ENCODE assay signal across 1 cellular context in the genomic region with DNA sequence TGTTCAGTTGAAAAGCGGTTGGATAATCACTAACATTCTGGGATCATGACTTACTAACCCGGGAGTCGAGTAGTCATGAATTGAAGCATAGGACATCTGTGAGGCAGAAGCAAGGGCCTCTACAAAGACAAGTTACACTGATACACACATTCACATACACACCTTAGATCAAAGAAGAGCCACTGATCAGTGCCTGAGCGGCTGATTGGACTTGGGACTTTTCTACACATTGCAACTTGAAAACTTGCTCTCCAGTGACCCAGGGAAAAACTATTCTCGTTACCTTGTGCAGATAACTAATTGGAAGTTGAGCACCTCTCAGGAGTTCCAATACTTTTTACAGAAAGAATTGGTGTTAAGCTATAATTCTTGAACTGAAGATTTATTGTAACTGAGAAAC.
TF ChIP-seq lines count a peak whose summit lies in the region.

No MANE protein-coding gene starts in this region.

TF ChIP-seq in HepG2, 621 proteins besides CTCF, POLR2A, EP300 and RAD21 (continued from another document):
- TF ChIP-seq ZNF614 (CRISPR knock-in tag; IDR thresholded peaks at IDR 0.05; ENCODE audit: borderline replicate concordance) (no peak), FOSL1 (CRISPR knock-in tag; IDR thresholded peaks at IDR 0.05; ENCODE audit: borderline replicate concordance) (no peak), ZNF292 (CRISPR knock-in tag; IDR thresholded peaks at IDR 0.05; ENCODE audit: borderline replicate concordance, low read depth) (no peak), ASH2L (IDR thresholded peaks at IDR 0.05; ENCODE audit: insufficient read length, low read depth, low read length) (peak; percentile 44), XBP1 (CRISPR knock-in tag; IDR thresholded peaks at IDR 0.05) (no peak), HOXA9 (CRISPR knock-in tag; IDR thresholded peaks at IDR 0.05; ENCODE audit: borderline replicate concordance) (no peak), MBNL3 (CRISPR knock-in tag; conservative IDR thresholded peaks at IDR 0.05) (no peak), MEIS1 (CRISPR knock-in tag; IDR thresholded peaks at IDR 0.05; ENCODE audit: borderline replicate concordance) (no peak), SAP130 (CRISPR knock-in tag; IDR thresholded peaks at IDR 0.05; ENCODE audit: low read depth) (0 out of 2 replicates have a peak, but pooled peaks have one; percentile 10), ZFYVE20 (CRISPR knock-in tag; IDR thresholded peaks at IDR 0.05; ENCODE audit: borderline replicate concordance, low read depth) (no peak), ZBTB7A (CRISPR knock-in tag; IDR thresholded peaks at IDR 0.05) (no peak), HMGA1 (CRISPR knock-in tag; conservative IDR thresholded peaks at IDR 0.05) (no peak), TCF12 (IDR thresholded peaks at IDR 0.05) (no peak), TCF12 (CRISPR knock-in tag; IDR thresholded peaks at IDR 0.05) (no peak), TOE1 (CRISPR knock-in tag; IDR thresholded peaks at IDR 0.05) (no peak)
- TF ChIP-seq, protein P1, sequence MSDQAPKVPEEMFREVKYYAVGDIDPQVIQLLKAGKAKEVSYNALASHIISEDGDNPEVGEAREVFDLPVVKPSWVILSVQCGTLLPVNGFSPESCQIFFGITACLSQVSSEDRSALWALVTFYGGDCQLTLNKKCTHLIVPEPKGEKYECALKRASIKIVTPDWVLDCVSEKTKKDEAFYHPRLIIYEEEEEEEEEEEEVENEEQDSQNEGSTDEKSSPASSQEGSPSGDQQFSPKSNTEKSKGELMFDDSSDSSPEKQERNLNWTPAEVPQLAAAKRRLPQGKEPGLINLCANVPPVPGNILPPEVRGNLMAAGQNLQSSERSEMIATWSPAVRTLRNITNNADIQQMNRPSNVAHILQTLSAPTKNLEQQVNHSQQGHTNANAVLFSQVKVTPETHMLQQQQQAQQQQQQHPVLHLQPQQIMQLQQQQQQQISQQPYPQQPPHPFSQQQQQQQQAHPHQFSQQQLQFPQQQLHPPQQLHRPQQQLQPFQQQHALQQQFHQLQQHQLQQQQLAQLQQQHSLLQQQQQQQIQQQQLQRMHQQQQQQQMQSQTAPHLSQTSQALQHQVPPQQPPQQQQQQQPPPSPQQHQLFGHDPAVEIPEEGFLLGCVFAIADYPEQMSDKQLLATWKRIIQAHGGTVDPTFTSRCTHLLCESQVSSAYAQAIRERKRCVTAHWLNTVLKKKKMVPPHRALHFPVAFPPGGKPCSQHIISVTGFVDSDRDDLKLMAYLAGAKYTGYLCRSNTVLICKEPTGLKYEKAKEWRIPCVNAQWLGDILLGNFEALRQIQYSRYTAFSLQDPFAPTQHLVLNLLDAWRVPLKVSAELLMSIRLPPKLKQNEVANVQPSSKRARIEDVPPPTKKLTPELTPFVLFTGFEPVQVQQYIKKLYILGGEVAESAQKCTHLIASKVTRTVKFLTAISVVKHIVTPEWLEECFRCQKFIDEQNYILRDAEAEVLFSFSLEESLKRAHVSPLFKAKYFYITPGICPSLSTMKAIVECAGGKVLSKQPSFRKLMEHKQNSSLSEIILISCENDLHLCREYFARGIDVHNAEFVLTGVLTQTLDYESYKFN (CRISPR knock-in tag; conservative IDR thresholded peaks at IDR 0.05) = 0 out of 2 replicates have a peak, but pooled peaks have one; percentile 26
- TF ChIP-seq, protein P2, sequence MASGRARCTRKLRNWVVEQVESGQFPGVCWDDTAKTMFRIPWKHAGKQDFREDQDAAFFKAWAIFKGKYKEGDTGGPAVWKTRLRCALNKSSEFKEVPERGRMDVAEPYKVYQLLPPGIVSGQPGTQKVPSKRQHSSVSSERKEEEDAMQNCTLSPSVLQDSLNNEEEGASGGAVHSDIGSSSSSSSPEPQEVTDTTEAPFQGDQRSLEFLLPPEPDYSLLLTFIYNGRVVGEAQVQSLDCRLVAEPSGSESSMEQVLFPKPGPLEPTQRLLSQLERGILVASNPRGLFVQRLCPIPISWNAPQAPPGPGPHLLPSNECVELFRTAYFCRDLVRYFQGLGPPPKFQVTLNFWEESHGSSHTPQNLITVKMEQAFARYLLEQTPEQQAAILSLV (CRISPR knock-in tag; IDR thresholded peaks at IDR 0.05; ENCODE audit: borderline replicate concordance) = no peak
- TF ChIP-seq, protein P3, sequence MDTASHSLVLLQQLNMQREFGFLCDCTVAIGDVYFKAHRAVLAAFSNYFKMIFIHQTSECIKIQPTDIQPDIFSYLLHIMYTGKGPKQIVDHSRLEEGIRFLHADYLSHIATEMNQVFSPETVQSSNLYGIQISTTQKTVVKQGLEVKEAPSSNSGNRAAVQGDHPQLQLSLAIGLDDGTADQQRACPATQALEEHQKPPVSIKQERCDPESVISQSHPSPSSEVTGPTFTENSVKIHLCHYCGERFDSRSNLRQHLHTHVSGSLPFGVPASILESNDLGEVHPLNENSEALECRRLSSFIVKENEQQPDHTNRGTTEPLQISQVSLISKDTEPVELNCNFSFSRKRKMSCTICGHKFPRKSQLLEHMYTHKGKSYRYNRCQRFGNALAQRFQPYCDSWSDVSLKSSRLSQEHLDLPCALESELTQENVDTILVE (CRISPR knock-in tag; IDR thresholded peaks at IDR 0.05) = no peak
- TF ChIP-seq, protein P4, sequence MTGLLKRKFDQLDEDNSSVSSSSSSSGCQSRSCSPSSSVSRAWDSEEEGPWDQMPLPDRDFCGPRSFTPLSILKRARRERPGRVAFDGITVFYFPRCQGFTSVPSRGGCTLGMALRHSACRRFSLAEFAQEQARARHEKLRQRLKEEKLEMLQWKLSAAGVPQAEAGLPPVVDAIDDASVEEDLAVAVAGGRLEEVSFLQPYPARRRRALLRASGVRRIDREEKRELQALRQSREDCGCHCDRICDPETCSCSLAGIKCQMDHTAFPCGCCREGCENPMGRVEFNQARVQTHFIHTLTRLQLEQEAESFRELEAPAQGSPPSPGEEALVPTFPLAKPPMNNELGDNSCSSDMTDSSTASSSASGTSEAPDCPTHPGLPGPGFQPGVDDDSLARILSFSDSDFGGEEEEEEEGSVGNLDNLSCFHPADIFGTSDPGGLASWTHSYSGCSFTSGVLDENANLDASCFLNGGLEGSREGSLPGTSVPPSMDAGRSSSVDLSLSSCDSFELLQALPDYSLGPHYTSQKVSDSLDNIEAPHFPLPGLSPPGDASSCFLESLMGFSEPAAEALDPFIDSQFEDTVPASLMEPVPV (CRISPR knock-in tag; IDR thresholded peaks at IDR 0.05) = no peak
- TF ChIP-seq, protein P5, sequence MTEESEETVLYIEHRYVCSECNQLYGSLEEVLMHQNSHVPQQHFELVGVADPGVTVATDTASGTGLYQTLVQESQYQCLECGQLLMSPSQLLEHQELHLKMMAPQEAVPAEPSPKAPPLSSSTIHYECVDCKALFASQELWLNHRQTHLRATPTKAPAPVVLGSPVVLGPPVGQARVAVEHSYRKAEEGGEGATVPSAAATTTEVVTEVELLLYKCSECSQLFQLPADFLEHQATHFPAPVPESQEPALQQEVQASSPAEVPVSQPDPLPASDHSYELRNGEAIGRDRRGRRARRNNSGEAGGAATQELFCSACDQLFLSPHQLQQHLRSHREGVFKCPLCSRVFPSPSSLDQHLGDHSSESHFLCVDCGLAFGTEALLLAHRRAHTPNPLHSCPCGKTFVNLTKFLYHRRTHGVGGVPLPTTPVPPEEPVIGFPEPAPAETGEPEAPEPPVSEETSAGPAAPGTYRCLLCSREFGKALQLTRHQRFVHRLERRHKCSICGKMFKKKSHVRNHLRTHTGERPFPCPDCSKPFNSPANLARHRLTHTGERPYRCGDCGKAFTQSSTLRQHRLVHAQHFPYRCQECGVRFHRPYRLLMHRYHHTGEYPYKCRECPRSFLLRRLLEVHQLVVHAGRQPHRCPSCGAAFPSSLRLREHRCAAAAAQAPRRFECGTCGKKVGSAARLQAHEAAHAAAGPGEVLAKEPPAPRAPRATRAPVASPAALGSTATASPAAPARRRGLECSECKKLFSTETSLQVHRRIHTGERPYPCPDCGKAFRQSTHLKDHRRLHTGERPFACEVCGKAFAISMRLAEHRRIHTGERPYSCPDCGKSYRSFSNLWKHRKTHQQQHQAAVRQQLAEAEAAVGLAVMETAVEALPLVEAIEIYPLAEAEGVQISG (CRISPR knock-in tag; IDR thresholded peaks at IDR 0.05) = no peak
- TF ChIP-seq, protein P6, sequence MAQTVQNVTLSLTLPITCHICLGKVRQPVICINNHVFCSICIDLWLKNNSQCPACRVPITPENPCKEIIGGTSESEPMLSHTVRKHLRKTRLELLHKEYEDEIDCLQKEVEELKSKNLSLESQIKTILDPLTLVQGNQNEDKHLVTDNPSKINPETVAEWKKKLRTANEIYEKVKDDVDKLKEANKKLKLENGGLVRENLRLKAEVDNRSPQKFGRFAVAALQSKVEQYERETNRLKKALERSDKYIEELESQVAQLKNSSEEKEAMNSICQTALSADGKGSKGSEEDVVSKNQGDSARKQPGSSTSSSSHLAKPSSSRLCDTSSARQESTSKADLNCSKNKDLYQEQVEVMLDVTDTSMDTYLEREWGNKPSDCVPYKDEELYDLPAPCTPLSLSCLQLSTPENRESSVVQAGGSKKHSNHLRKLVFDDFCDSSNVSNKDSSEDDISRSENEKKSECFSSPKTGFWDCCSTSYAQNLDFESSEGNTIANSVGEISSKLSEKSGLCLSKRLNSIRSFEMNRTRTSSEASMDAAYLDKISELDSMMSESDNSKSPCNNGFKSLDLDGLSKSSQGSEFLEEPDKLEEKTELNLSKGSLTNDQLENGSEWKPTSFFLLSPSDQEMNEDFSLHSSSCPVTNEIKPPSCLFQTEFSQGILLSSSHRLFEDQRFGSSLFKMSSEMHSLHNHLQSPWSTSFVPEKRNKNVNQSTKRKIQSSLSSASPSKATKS (CRISPR knock-in tag; IDR thresholded peaks at IDR 0.05) = no peak
